Comparison of ENCODE assay signal across 8 cellular contexts in the genomic region with DNA sequence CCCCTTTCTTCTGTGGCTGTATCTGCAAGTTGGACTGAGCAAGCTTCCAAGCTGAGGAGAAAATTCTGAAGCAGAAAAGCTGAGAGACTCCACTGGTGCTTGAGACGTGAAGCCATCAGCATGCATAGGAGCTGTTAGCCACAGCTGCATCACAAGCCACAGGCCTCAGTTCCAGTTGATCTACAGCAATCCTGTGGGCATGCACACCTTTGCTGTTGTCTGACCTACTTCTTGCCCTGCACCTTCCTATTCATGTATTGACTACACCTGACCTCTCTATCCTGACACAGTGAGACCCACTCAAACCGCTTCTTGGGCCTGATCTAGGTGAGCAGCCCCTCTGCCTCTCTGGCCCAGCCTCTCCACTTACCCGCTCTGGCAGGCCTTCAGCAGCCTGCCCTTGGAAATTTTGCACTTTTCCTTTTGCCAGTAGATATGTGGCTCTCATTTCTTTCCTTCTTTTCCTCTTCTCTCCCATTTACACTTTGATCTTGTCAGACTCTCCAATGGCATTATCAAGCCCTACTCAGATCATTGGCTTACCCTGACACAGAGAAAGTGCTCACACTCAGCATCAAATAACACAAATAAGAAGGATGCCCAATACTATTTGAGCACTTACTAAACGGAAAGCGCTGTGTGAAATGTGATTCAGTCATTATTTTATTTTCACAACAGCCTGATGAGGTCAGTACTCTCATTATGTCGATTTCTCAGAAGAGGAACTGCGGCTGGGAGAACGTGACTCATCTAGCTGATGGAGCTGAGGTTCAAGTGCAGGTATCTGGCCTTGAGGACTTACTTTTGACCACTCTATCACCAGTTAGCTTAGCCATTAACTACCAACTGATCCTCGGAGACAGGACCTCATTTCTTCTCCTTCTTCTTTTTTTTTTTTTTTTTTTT. TPM values are rescaled to one million over a fixed set of nuclear protein-coding genes. Genes with fewer than 3 reads are reported as not detected.
DNase-seq lines count a peak whose midpoint lies in the region; ATAC-seq and TF ChIP-seq lines count a peak whose summit lies in the region.

No MANE protein-coding gene starts in this region.

- no peaks in the 10 kb centered on the region for H3K9me3 Mint-ChIP-seq in activated CD8-positive, alpha-beta memory T cell treated with anti-CD3 and anti-CD28 coated beads, Interleukin-2, amount 10 ng/mL, durations not matched to agents 7 days and 5 days (ENCODE audit: low read depth)
- H3K9me3 Mint-ChIP-seq in activated naive CD4-positive, alpha-beta T cell treated with anti-CD3 and anti-CD28 coated beads, Interleukin-2, amount 10 ng/mL, durations not matched to agents 7 days and 5 days = no peaks in the 10 kb centered on the region
- H3K9me3 Mint-ChIP-seq in natural killer cell treated with Interleukin-12 subunit alpha and Interleukin-12 subunit beta and Interleukin-15 and Interleukin-18, amount 100 ng/mL, for 72 hours = no peaks in the 10 kb centered on the region

- POLR2A ChIA-PET in IMR-90 (lab: Charles Lee; ENCODE audit: unreplicated experiment) = no interaction called here

- no peak overlapping the region for H3K27ac ChIP-seq in IMR-90 (ENCODE audit: insufficient read depth, low read length)

- peak; percentile 84 for DNase-seq in activated CD8-positive, alpha-beta memory T cell treated with anti-CD3 and anti-CD28 coated beads, Interleukin-2, amount 10 ng/mL, durations not matched to agents 7 days and 5 days
- no peak for DNase-seq in activated CD8-positive, alpha-beta memory T cell treated with anti-CD3 and anti-CD28 coated beads, Interleukin-2, amount 50 U/mL, for 48 hours
- DNase-seq in IMR-90 = peak; percentile 76
- DNase-seq in activated naive CD4-positive, alpha-beta T cell treated with anti-CD3 and anti-CD28 coated beads, Interleukin-2, amount 10 ng/mL, durations not matched to agents 7 days and 5 days = no peak
- no peak for DNase-seq in natural killer cell treated with Interleukin-12 subunit alpha and Interleukin-12 subunit beta and Interleukin-15 and Interleukin-18, amount 100 ng/mL, for 72 hours (ENCODE audit: low spot score)
- DNase-seq in G401 (ENCODE audit: low spot score) = no peak
- DNase-seq in GDM1 (lab: John Stamatoyannopoulos, UW) = no peak
- no peak for DNase-seq in globus pallidus (ENCODE audit: low spot score)

- no peaks in the 10 kb centered on the region for H3K27me3 ChIP-seq in IMR-90 (ENCODE audit: control insufficient read depth, insufficient read depth, low read length)

- no peak overlapping the region for H3K9ac ChIP-seq in IMR-90 (ENCODE audit: low read depth, low read length)

- H3K36me3 Mint-ChIP-seq in activated CD8-positive, alpha-beta memory T cell treated with anti-CD3 and anti-CD28 coated beads, Interleukin-2, amount 10 ng/mL, durations not matched to agents 7 days and 5 days = no peaks in the 10 kb centered on the region
- no peaks in the 10 kb centered on the region for H3K36me3 Mint-ChIP-seq in activated naive CD4-positive, alpha-beta T cell treated with anti-CD3 and anti-CD28 coated beads, Interleukin-2, amount 10 ng/mL, durations not matched to agents 7 days and 5 days
- H3K36me3 Mint-ChIP-seq in natural killer cell treated with Interleukin-12 subunit alpha and Interleukin-12 subunit beta and Interleukin-15 and Interleukin-18, amount 100 ng/mL, for 72 hours = no peaks in the 10 kb centered on the region

- H3K4me1 Mint-ChIP-seq in activated CD8-positive, alpha-beta memory T cell treated with anti-CD3 and anti-CD28 coated beads, Interleukin-2, amount 10 ng/mL, durations not matched to agents 7 days and 5 days = peaks cover 25% of the 10 kb centered on the region
- peaks cover 8% of the 10 kb centered on the region for H3K4me1 Mint-ChIP-seq in activated naive CD4-positive, alpha-beta T cell treated with anti-CD3 and anti-CD28 coated beads, Interleukin-2, amount 10 ng/mL, durations not matched to agents 7 days and 5 days
- H3K4me1 Mint-ChIP-seq in natural killer cell treated with Interleukin-12 subunit alpha and Interleukin-12 subunit beta and Interleukin-15 and Interleukin-18, amount 100 ng/mL, for 72 hours (ENCODE audit: low read depth in 2 of 2) = peaks cover 5 to 18% of the 10 kb centered on the region in 2 donors

- H2BK15ac ChIP-seq in IMR-90 (ENCODE audit: low read depth, low read length) = no peak overlapping the region

- H2AK5ac ChIP-seq in IMR-90 (ENCODE audit: low read depth, low read length) = no peak overlapping the region; the same call in 1 of the 2 replicates

- H3K14ac ChIP-seq in IMR-90 (replicated peaks; ENCODE audit: low read depth, low read length) = no peak overlapping the region

- H3K18ac ChIP-seq in IMR-90 (ENCODE audit: low read depth, low read length) = no peak overlapping the region

- no peak overlapping the region for H3K4me3 ChIP-seq in IMR-90 (ENCODE audit: insufficient read depth, low read depth, low read length)

- H3K4ac ChIP-seq in IMR-90 (ENCODE audit: low read depth, low read length) = no peak overlapping the region

- no peaks in the 10 kb centered on the region for H3K79me1 ChIP-seq in IMR-90 (ENCODE audit: low read depth in 1 of 2, low read length in 2 of 2)

- WGBS in IMR-90 (ENCODE audit: extremely low coverage in 2 of 2, insufficient read length in 1 of 2), 2 experiments = 86% methylated on average over 3 of the region's 9 CpGs; no CpG with 5 or more reads in 1 of the 2 experiments

- H2AK9ac ChIP-seq in IMR-90 (replicated peaks; ENCODE audit: low read depth, low read length, poor library complexity) = no peak overlapping the region

- CTCF ChIA-PET in activated CD8-positive, alpha-beta memory T cell treated with anti-CD3 and anti-CD28 coated beads, Interleukin-2, amount 10 ng/mL, durations not matched to agents 7 days and 5 days (lab: Charles Lee) = interaction anchor here (0.6 to 11.3 kb wide), 14 partner anchors 14 to 1538 kb away, joined by 3 to 151 read pairs (median 4); a partner anchor contains a TSS
- CTCF ChIA-PET in IMR-90 (lab: Yijun Ruan, JAX) = no interaction called here
- CTCF ChIA-PET in activated naive CD4-positive, alpha-beta T cell treated with anti-CD3 and anti-CD28 coated beads, Interleukin-2, amount 10 ng/mL, durations not matched to agents 7 days and 5 days (lab: Charles Lee) = interaction anchor here (0.5 to 10.2 kb wide), 7 partner anchors 15 to 358 kb away, joined by 3 to 155 read pairs (median 3); a partner anchor contains a TSS

- no peaks in the 10 kb centered on the region for H3K36me3 ChIP-seq in IMR-90 (ENCODE audit: control insufficient read depth, insufficient read depth, low read length)

- BruUV-seq in IMR-90 (replicated peaks; lab: Mats Ljungman, UMichigan) = no TSS peak

- no peak overlapping the region for H4K91ac ChIP-seq in IMR-90 (ENCODE audit: insufficient read depth, low read depth, low read length)

- H2BK5ac ChIP-seq in IMR-90 (ENCODE audit: low read depth, low read length, poor library complexity, severe bottlenecking) = no peak overlapping the region

- H4K5ac ChIP-seq in IMR-90 (ENCODE audit: low read depth, low read length) = no peak overlapping the region

- TF ChIP-seq POLR2A in IMR-90 (IDR thresholded peaks at IDR 0.05; ENCODE audit: low read depth, low read length) = no peak

- H2BK20ac ChIP-seq in IMR-90 (ENCODE audit: low read depth, low read length) = no peak overlapping the region

- H3K9me3 ChIP-seq in IMR-90 (ENCODE audit: control insufficient read depth, insufficient read depth, low read length) = no peaks in the 10 kb centered on the region

- dilution Hi-C loops in IMR-90 (cut with HindIII; ENCODE audit: low sequenced_read_pairs, unreplicated experiment) = no loop called here

- H4K8ac ChIP-seq in IMR-90 (ENCODE audit: low read depth in 2 of 2, low read length in 2 of 2) = no peak overlapping the region

- H2AFZ ChIP-seq in IMR-90 (replicated peaks; ENCODE audit: low read length, poor library complexity) = no peak overlapping the region

- ATAC-seq in activated CD8-positive, alpha-beta memory T cell treated with anti-CD3 and anti-CD28 coated beads, Interleukin-2, amount 10 ng/mL, durations not matched to agents 7 days and 5 days = peak; percentile 82
- no peak for ATAC-seq in IMR-90 (ENCODE audit: low read depth)
- peak; percentile 76 to 86 for ATAC-seq in natural killer cell treated with Interleukin-12 subunit alpha and Interleukin-12 subunit beta and Interleukin-15 and Interleukin-18, amount 100 ng/mL, for 72 hours

- H3K4me3 Mint-ChIP-seq in activated CD8-positive, alpha-beta memory T cell treated with anti-CD3 and anti-CD28 coated beads, Interleukin-2, amount 10 ng/mL, durations not matched to agents 7 days and 5 days = peak overlapping the region; percentile 51
- no peak overlapping the region for H3K4me3 Mint-ChIP-seq in activated naive CD4-positive, alpha-beta T cell treated with anti-CD3 and anti-CD28 coated beads, Interleukin-2, amount 10 ng/mL, durations not matched to agents 7 days and 5 days
- peak overlapping the region; percentile 73 for H3K4me3 Mint-ChIP-seq in natural killer cell treated with Interleukin-12 subunit alpha and Interleukin-12 subunit beta and Interleukin-15 and Interleukin-18, amount 100 ng/mL, for 72 hours

- in situ Hi-C loops in IMR-90 (cut with MboI; ENCODE audit: low sequenced_read_pairs) = loop anchor here (5.0 kb wide), 1 partner anchor 77 kb away; no protein-coding TSS in a partner anchor
- in situ Hi-C loops in G401 (cut with HindIII; ENCODE audit: low sequenced_read_pairs) = no loop called here

- intact Hi-C loops in IMR-90 (cut with micrococcal nuclease) = loop anchor here (5.0 kb wide), 1 partner anchor 77 kb away; no protein-coding TSS in a partner anchor

- H3K27ac Mint-ChIP-seq in activated CD8-positive, alpha-beta memory T cell treated with anti-CD3 and anti-CD28 coated beads, Interleukin-2, amount 10 ng/mL, durations not matched to agents 7 days and 5 days = peak overlapping the region; percentile 94
- peak overlapping the region; percentile 15 for H3K27ac Mint-ChIP-seq in activated naive CD4-positive, alpha-beta T cell treated with anti-CD3 and anti-CD28 coated beads, Interleukin-2, amount 10 ng/mL, durations not matched to agents 7 days and 5 days
- peak overlapping the region; percentile 34 to 81 for H3K27ac Mint-ChIP-seq in natural killer cell treated with Interleukin-12 subunit alpha and Interleukin-12 subunit beta and Interleukin-15 and Interleukin-18, amount 100 ng/mL, for 72 hours

- TF ChIP-seq CTCF in IMR-90 (conservative IDR thresholded peaks at IDR 0.05; ENCODE audit: low read depth, low read length) = no peak

- no peak overlapping the region for H3K23ac ChIP-seq in IMR-90 (ENCODE audit: low read depth, low read length)

- H3K4me2 ChIP-seq in IMR-90 (ENCODE audit: low read depth, low read length) = no peak overlapping the region

- H3K56ac ChIP-seq in IMR-90 (ENCODE audit: extremely low read depth, insufficient read depth, low read length) = no peak overlapping the region

- no peak overlapping the region for H2BK120ac ChIP-seq in IMR-90 (ENCODE audit: low read depth, low read length)

- no peaks in the 10 kb centered on the region for H3K9me1 ChIP-seq in IMR-90 (ENCODE audit: insufficient read depth, low read length)

- H4K20me1 ChIP-seq in IMR-90 (ENCODE audit: insufficient read depth, low read length) = no peaks in the 10 kb centered on the region

- H3K4me1 ChIP-seq in IMR-90 (ENCODE audit: control insufficient read depth, insufficient read depth, low read length) = peaks cover 10% of the 10 kb centered on the region

- no peak for TF ChIP-seq RAD21 in IMR-90 (IDR thresholded peaks at IDR 0.05; ENCODE audit: low read length)

- H3K27me3 Mint-ChIP-seq in activated CD8-positive, alpha-beta memory T cell treated with anti-CD3 and anti-CD28 coated beads, Interleukin-2, amount 10 ng/mL, durations not matched to agents 7 days and 5 days = no peaks in the 10 kb centered on the region
- H3K27me3 Mint-ChIP-seq in activated naive CD4-positive, alpha-beta T cell treated with anti-CD3 and anti-CD28 coated beads, Interleukin-2, amount 10 ng/mL, durations not matched to agents 7 days and 5 days = no peaks in the 10 kb centered on the region
- no peaks in the 10 kb centered on the region for H3K27me3 Mint-ChIP-seq in natural killer cell treated with Interleukin-12 subunit alpha and Interleukin-12 subunit beta and Interleukin-15 and Interleukin-18, amount 100 ng/mL, for 72 hours

RNA-seq across cellular contexts. Expression of a gene that starts 21.9 kb away (rescaled TPM):
- total RNA-seq in activated CD8-positive, alpha-beta memory T cell treated with anti-CD3 and anti-CD28 coated beads, Interleukin-2, amount 10 ng/mL, durations not matched to agents 7 days and 5 days = 1 to 10 TPM; 1.6 to 3.5 TPM
- 1.3 and 2.8 TPM in 2 replicates for total RNA-seq in IMR-90 (2012; rRNA removed)
- polyA plus RNA-seq in IMR-90 (2012; rRNA removed) = 2.0 and 3.2 TPM in 2 replicates
- polyA plus RNA-seq in IMR-90 (2012; cell fraction: cytosol; rRNA removed) = 0.48 and 0.99 TPM in 2 replicates
- polyA plus RNA-seq in IMR-90 (2012; cell fraction: nucleus; rRNA removed; ENCODE audit: low replicate concordance) = 1.1 and 6.0 TPM in 2 replicates
- total RNA-seq in natural killer cell treated with Interleukin-12 subunit alpha and Interleukin-12 subunit beta and Interleukin-15 and Interleukin-18, amount 100 ng/mL, for 72 hours = 1 to 10 TPM; 2.8 to 4.6 TPM
- 2.1 and 6.6 TPM in 2 replicates for total RNA-seq in G401 (2014; rRNA removed; shearing (Covaris generic))

RNA-seq across cellular contexts. Expression of a gene that starts 56.9 kb away (rescaled TPM):
- 10 to 100 TPM; 55.1 to 58.1 TPM for total RNA-seq in activated CD8-positive, alpha-beta memory T cell treated with anti-CD3 and anti-CD28 coated beads, Interleukin-2, amount 10 ng/mL, durations not matched to agents 7 days and 5 days
- 73.9 and 89.1 TPM in 2 replicates for total RNA-seq in IMR-90 (2012; rRNA removed)
- polyA plus RNA-seq in IMR-90 (2012; rRNA removed) = 22.3 and 27.9 TPM in 2 replicates
- 8.7 and 13.6 TPM in 2 replicates for polyA plus RNA-seq in IMR-90 (2012; cell fraction: cytosol; rRNA removed)
- 10.1 and 55.1 TPM in 2 replicates for polyA plus RNA-seq in IMR-90 (2012; cell fraction: nucleus; rRNA removed; ENCODE audit: low replicate concordance)
- 10 to 100 TPM; 71.6 to 74.1 TPM for total RNA-seq in natural killer cell treated with Interleukin-12 subunit alpha and Interleukin-12 subunit beta and Interleukin-15 and Interleukin-18, amount 100 ng/mL, for 72 hours
- 51.9 and 63.0 TPM in 2 replicates for total RNA-seq in G401 (2014; rRNA removed; shearing (Covaris generic))

Comparison
In these comparisons a context has a peak if more than half of its experiments do, and no peak if none do; other contexts are left out.
1. DNase-seq: peak in activated CD8-positive, alpha-beta memory T cell treated with anti-CD3 and anti-CD28 coated beads, Interleukin-2, amount 10 ng/mL, durations not matched to agents 7 days and 5 days (single experiment) and IMR-90 (single experiment); none in activated CD8-positive, alpha-beta memory T cell treated with anti-CD3 and anti-CD28 coated beads, Interleukin-2, amount 50 U/mL, for 48 hours (single experiment), activated naive CD4-positive, alpha-beta T cell treated with anti-CD3 and anti-CD28 coated beads, Interleukin-2, amount 10 ng/mL, durations not matched to agents 7 days and 5 days (single experiment), natural killer cell treated with Interleukin-12 subunit alpha and Interleukin-12 subunit beta and Interleukin-15 and Interleukin-18, amount 100 ng/mL, for 72 hours (single experiment), G401 (single experiment), GDM1 (single experiment) and globus pallidus (single experiment).
2. H3K27ac Mint-ChIP-seq: peak in every context shown above with its lines; median percentile 94 in activated CD8-positive, alpha-beta memory T cell treated with anti-CD3 and anti-CD28 coated beads, Interleukin-2, amount 10 ng/mL, durations not matched to agents 7 days and 5 days; 58 in natural killer cell treated with Interleukin-12 subunit alpha and Interleukin-12 subunit beta and Interleukin-15 and Interleukin-18, amount 100 ng/mL, for 72 hours; 15 in activated naive CD4-positive, alpha-beta T cell treated with anti-CD3 and anti-CD28 coated beads, Interleukin-2, amount 10 ng/mL, durations not matched to agents 7 days and 5 days.